In the genomic region with DNA sequence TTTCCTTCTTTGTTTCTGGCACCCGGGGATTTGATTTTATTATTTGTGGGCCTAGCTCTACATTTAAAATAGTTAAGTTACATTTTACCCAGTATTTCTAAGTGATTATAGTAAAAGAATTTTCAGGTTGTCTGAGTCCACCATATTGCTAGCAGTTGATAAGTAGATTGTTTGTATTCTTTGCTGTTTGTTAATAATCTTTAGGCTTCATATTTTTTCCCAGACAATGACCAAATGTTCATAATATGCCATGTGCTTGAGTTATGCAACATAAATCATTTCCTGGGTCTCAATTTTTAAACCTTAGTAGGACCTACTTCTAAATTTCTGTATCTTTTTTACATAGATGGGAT, we compare ENCODE assay signal across 19 cellular contexts.
"Had no signal": no experiment of that assay in that cellular context is flagged by ENCODE, and none has a peak within 500 bp of the region (broad histone marks: within the 10 kb centered on the region; RNA-seq: fewer than 3 reads in every experiment).

No MANE protein-coding gene starts in this region.

- H3K79me2 ChIP-seq: parathyroid adenoma had no signal

- H2AFZ ChIP-seq: parathyroid adenoma had no signal

- ATAC-seq: body of pancreas, left ventricle myocardium superior, WTC11 had no signal

- H3K9me3 ChIP-seq: body of pancreas, colonic mucosa, neutrophil, tibial nerve had no signal

- H3K27me3 Mint-ChIP-seq: activated CD4-positive, alpha-beta T cell treated with anti-CD3 and anti-CD28 coated beads for 36 hours; memory B cell; naive B cell; stimulated activated naive CD8-positive, alpha-beta T cell treated with anti-CD3 and anti-CD28 coated beads, Interleukin-15, Interleukin-2, amounts not matched to agents 100 ng/mL and 50 ng/mL, for 24 hours had no signal

- H3K4me3 Mint-ChIP-seq: activated CD4-positive, alpha-beta T cell treated with anti-CD3 and anti-CD28 coated beads for 36 hours; memory B cell; naive B cell; stimulated activated naive CD8-positive, alpha-beta T cell treated with anti-CD3 and anti-CD28 coated beads, Interleukin-15, Interleukin-2, amounts not matched to agents 100 ng/mL and 50 ng/mL, for 24 hours; T-helper 2 cell treated with Interferon-gamma antibody and Interleukin-4, amounts not matched to agents 5 μg/mL and 100 μg/mL, for 36 hours; WTC11 had no signal

- H3K27ac Mint-ChIP-seq: activated CD4-positive, alpha-beta T cell treated with anti-CD3 and anti-CD28 coated beads for 36 hours; activated naive CD4-positive, alpha-beta T cell treated with anti-CD3 and anti-CD28 coated beads, Interleukin-2, amount 50 U/mL, for 72 hours; memory B cell; stimulated activated naive CD8-positive, alpha-beta T cell treated with anti-CD3 and anti-CD28 coated beads, Interleukin-15, Interleukin-2, amounts not matched to agents 100 ng/mL and 50 ng/mL, for 24 hours; T-helper 2 cell treated with Interferon-gamma antibody and Interleukin-4, amounts not matched to agents 5 μg/mL and 100 μg/mL, for 36 hours; WTC11 had no signal

- H3K27me3 ChIP-seq: body of pancreas, colonic mucosa, neutrophil, tibial nerve had no signal

- H3K36me3 ChIP-seq: colonic mucosa, neutrophil, tibial nerve had no signal

- H3K9me3 Mint-ChIP-seq: stimulated activated naive CD8-positive, alpha-beta T cell treated with anti-CD3 and anti-CD28 coated beads, Interleukin-15, Interleukin-2, amounts not matched to agents 100 ng/mL and 50 ng/mL, for 24 hours; T-helper 2 cell treated with Interferon-gamma antibody and Interleukin-4, amounts not matched to agents 5 μg/mL and 100 μg/mL, for 36 hours had no signal

- H3K4me1 ChIP-seq: body of pancreas, colonic mucosa, parathyroid adenoma, tibial nerve had no signal

- H3K4me3 ChIP-seq: body of pancreas, colonic mucosa, tibial nerve had no signal

- H3K36me3 Mint-ChIP-seq: memory B cell had no signal

- H3K27ac ChIP-seq: body of pancreas, colonic mucosa, neutrophil, parathyroid adenoma had no signal

- DNase-seq: activated CD4-positive, alpha-beta T cell treated with anti-CD3 and anti-CD28 coated beads for 36 hours; activated CD4-positive, alpha-beta T cell treated with anti-CD3 and anti-CD28 coated beads, Interleukin-2, amount 50 U/mL, for 48 hours; activated gamma-delta T cell treated with Interleukin-2 at 50 U/mL for 16 hours; amygdala; body of pancreas; caudate nucleus; colonic mucosa; head of caudate nucleus; left ventricle myocardium superior; naive B cell; stimulated activated CD4-positive, alpha-beta T cell treated with anti-CD3 and anti-CD28 coated beads, Interleukin-2, amount 100 ng/mL, for 48 hours had no signal

- H3K9ac ChIP-seq: parathyroid adenoma had no signal
